ENCODE assay signal across 18 cellular contexts in the genomic region with DNA sequence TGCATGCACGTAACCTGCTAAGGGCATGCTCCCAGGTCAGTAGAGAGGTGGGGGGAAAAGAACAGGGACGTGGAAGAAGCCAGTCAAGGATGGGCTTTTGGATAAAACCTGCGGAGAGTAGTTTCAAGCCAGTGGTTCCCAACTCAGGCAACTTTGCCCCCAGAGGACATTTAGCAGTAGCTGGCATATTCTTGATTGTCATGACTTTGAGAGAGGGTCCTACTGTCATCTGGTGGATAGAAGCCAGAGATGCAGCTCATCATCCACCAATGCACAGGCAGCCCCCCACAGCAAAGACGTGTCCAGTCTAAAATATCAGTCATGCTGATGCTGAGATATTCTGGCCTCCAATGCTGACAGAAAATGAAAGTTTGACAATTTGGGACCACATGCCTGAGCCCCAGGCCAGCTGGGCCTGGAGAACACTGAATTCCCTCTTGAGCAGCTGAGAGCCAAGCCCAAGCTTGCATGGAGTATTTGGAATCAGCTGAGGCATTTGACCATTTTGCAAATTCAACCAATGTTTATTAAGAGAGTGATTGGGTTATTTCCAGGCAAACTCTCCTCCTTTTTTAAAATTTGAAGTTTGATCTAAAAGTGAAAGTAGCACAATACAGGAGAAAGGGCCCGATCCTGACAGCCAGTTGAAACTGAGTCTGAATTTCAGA.
DNase-seq lines count a peak whose midpoint lies in the region; ATAC-seq lines count a peak whose summit lies in the region.
"Had no signal": no experiment of that assay in that cellular context is flagged by ENCODE, and none has a peak within 500 bp of the region (broad histone marks: within the 10 kb centered on the region; RNA-seq: fewer than 3 reads in every experiment).

No MANE protein-coding gene starts in this region.

- H3K4me1 ChIP-seq in trophoblast cell (ENCODE audit: control insufficient read depth in 1 of 2, insufficient read depth in 2 of 2, low read length in 2 of 2) = peaks cover 11 to 16% of the 10 kb centered on the region in 2 experiments

- no peak overlapping the region for H2AK5ac ChIP-seq in trophoblast cell (ENCODE audit: low read length)

- no peaks in the 10 kb centered on the region for H3K27me3 ChIP-seq in trophoblast cell (ENCODE audit: insufficient read depth, low read length)
- H3K27me3 ChIP-seq: esophagus muscularis mucosa, transverse colon had no signal

- H3K9me3 Mint-ChIP-seq in activated T-helper 2 cell treated with anti-CD3 and anti-CD28 coated beads, Interferon-gamma antibody, Interleukin-2, Interleukin-4, amounts not matched to agents 10 μg/mL and 5 μg/mL and 100 μg/mL, durations not matched to agents 14 hours and 24 hours and 36 hours = no peaks in the 10 kb centered on the region
- H3K9me3 Mint-ChIP-seq: activated naive CD4-positive, alpha-beta T cell treated with anti-CD3 and anti-CD28 coated beads, Interleukin-2, amount 50 U/mL, for 72 hours; CD4-positive, alpha-beta T cell had no signal

- no peak overlapping the region for H4K8ac ChIP-seq in trophoblast cell (ENCODE audit: low read depth, low read length)

- peaks cover 4% of the 10 kb centered on the region for H3K27me3 Mint-ChIP-seq in activated T-helper 2 cell treated with anti-CD3 and anti-CD28 coated beads, Interferon-gamma antibody, Interleukin-2, Interleukin-4, amounts not matched to agents 10 μg/mL and 5 μg/mL and 100 μg/mL, durations not matched to agents 14 hours and 24 hours and 36 hours (ENCODE audit: low read depth)

- H4K12ac ChIP-seq in trophoblast cell (ENCODE audit: low read depth, low read length) = no peak overlapping the region

- peak overlapping the region; percentile 52 for H2BK12ac ChIP-seq in trophoblast cell (ENCODE audit: low read length)

- H2AFZ ChIP-seq in trophoblast cell (ENCODE audit: insufficient read depth, low read length, poor library complexity) = no peak overlapping the region

- peak overlapping the region; percentile 45 for H3K14ac ChIP-seq in trophoblast cell (ENCODE audit: low read length)

- no peaks in the 10 kb centered on the region for H3K79me1 ChIP-seq in trophoblast cell (ENCODE audit: low read length)

- H3K36me3 ChIP-seq in trophoblast cell (ENCODE audit: control insufficient read depth in 1 of 2, insufficient read depth in 2 of 2, low read length in 2 of 2) = no peaks in the 10 kb centered on the region
- H3K36me3 ChIP-seq: esophagus muscularis mucosa, transverse colon had no signal

- no peaks in the 10 kb centered on the region for H3K79me2 ChIP-seq in trophoblast cell (ENCODE audit: control insufficient read depth, insufficient read depth, low read length, poor library complexity)

- WGBS in trophoblast cell (ENCODE audit: extremely low coverage, insufficient coverage, insufficient read length) = no CpG with 5 or more reads among the region's 5 CpGs

- H3K36me3 Mint-ChIP-seq in activated T-helper 2 cell treated with anti-CD3 and anti-CD28 coated beads, Interferon-gamma antibody, Interleukin-2, Interleukin-4, amounts not matched to agents 10 μg/mL and 5 μg/mL and 100 μg/mL, durations not matched to agents 14 hours and 24 hours and 36 hours (ENCODE audit: low read depth) = no peaks in the 10 kb centered on the region
- H3K36me3 Mint-ChIP-seq: activated naive CD4-positive, alpha-beta T cell treated with anti-CD3 and anti-CD28 coated beads, Interleukin-2, amount 50 U/mL, for 72 hours had no signal

- H4K91ac ChIP-seq in trophoblast cell (ENCODE audit: low read depth, low read length) = peak overlapping the region; percentile 19

- intact Hi-C loops in left ventricle myocardium superior (cut with micrococcal nuclease) = no loop called here
- intact Hi-C loops in activated T-helper 2 cell treated with anti-CD3 and anti-CD28 coated beads, Interferon-gamma antibody, Interleukin-2, Interleukin-4, amounts not matched to agents 10 μg/mL and 5 μg/mL and 100 μg/mL, durations not matched to agents 14 hours and 24 hours and 36 hours (cut with micrococcal nuclease) = no loop called here

- H3K18ac ChIP-seq in trophoblast cell (ENCODE audit: low read length) = no peak overlapping the region

- no peaks in the 10 kb centered on the region for H3K4me1 Mint-ChIP-seq in activated T-helper 2 cell treated with anti-CD3 and anti-CD28 coated beads, Interferon-gamma antibody, Interleukin-2, Interleukin-4, amounts not matched to agents 10 μg/mL and 5 μg/mL and 100 μg/mL, durations not matched to agents 14 hours and 24 hours and 36 hours (ENCODE audit: low read depth)

- no peak overlapping the region for H3K4me3 ChIP-seq in trophoblast cell (ENCODE audit: low read depth, low read length)
- H3K4me3 ChIP-seq: esophagus muscularis mucosa, skin epidermis, transverse colon had no signal

- H3K9ac ChIP-seq in trophoblast cell (ENCODE audit: low read length) = no peak overlapping the region

- H2BK5ac ChIP-seq in trophoblast cell (ENCODE audit: low read depth, low read length, poor library complexity) = no peak overlapping the region

- H3K23ac ChIP-seq in trophoblast cell (ENCODE audit: low read length) = no peak overlapping the region

- DNase-seq in DMS 273 (lab: John Stamatoyannopoulos, UW; ENCODE audit: unreplicated experiment) (peak; percentile 55), DMS 273 treated with DMSO at 0.1 percent for 48 hours (lab: John Stamatoyannopoulos, UW) (no peak), NCI-H1694 treated with DMSO at 0.1 percent for 48 hours (lab: John Stamatoyannopoulos, UW) (peak; percentile 15), left ventricle myocardium superior (no peak), trophoblast cell (no peak), SHP77 (lab: John Stamatoyannopoulos, UW) (no peak)
- no peak for DNase-seq in activated T-helper 2 cell treated with anti-CD3 and anti-CD28 coated beads, Interferon-gamma antibody, Interleukin-2, Interleukin-4, amounts not matched to agents 10 μg/mL and 5 μg/mL and 100 μg/mL, durations not matched to agents 14 hours and 24 hours and 36 hours (ENCODE audit: low spot score)
- no peak for DNase-seq in activated CD4-positive, CD25-positive, alpha-beta regulatory T cell treated with anti-CD3 and anti-CD28 coated beads, Interleukin-2, amount 50 U/mL, for 72 hours
- DNase-seq: activated T-cell treated with anti-CD3 and anti-CD28 coated beads for 4 hours; CD4-positive, alpha-beta T cell; glutamatergic neuron; GOT3; NCI-H510A; transverse colon had no signal

- peak; percentile 30 for ATAC-seq in left ventricle myocardium superior
- ATAC-seq: activated naive CD4-positive, alpha-beta T cell treated with anti-CD3 and anti-CD28 coated beads, Interleukin-2, amount 50 U/mL, for 72 hours had no signal

- no peak overlapping the region for H3K27ac ChIP-seq in trophoblast cell (ENCODE audit: low read depth, low read length)
- H3K27ac ChIP-seq: 22Rv1, esophagus muscularis mucosa, transverse colon had no signal

- no peak overlapping the region for H3K4me3 Mint-ChIP-seq in activated T-helper 2 cell treated with anti-CD3 and anti-CD28 coated beads, Interferon-gamma antibody, Interleukin-2, Interleukin-4, amounts not matched to agents 10 μg/mL and 5 μg/mL and 100 μg/mL, durations not matched to agents 14 hours and 24 hours and 36 hours (ENCODE audit: low read depth)
- H3K4me3 Mint-ChIP-seq: CD4-positive, alpha-beta T cell had no signal

- no peak overlapping the region for H3K4ac ChIP-seq in trophoblast cell (ENCODE audit: low read depth, low read length)

- no peak overlapping the region for H3K4me2 ChIP-seq in trophoblast cell (ENCODE audit: low read length)

- H2BK120ac ChIP-seq in trophoblast cell (ENCODE audit: insufficient read depth, low read length, poor library complexity) = no peak overlapping the region

- no peaks in the 10 kb centered on the region for H3K9me3 ChIP-seq in trophoblast cell (ENCODE audit: insufficient read depth, low read depth, low read length)
- H3K9me3 ChIP-seq: esophagus muscularis mucosa, transverse colon had no signal

- H3K27ac Mint-ChIP-seq in activated T-helper 2 cell treated with anti-CD3 and anti-CD28 coated beads, Interferon-gamma antibody, Interleukin-2, Interleukin-4, amounts not matched to agents 10 μg/mL and 5 μg/mL and 100 μg/mL, durations not matched to agents 14 hours and 24 hours and 36 hours = no peak overlapping the region
- H3K27ac Mint-ChIP-seq: activated naive CD4-positive, alpha-beta T cell treated with anti-CD3 and anti-CD28 coated beads, Interleukin-2, amount 50 U/mL, for 72 hours; CD4-positive, alpha-beta T cell had no signal

Comparison
In these comparisons a context has a peak if more than half of its experiments do, and no peak if none do; other contexts are left out.
1. DNase-seq: peak in DMS 273 (single experiment) and NCI-H1694 treated with DMSO at 0.1 percent for 48 hours (single experiment); none in DMS 273 treated with DMSO at 0.1 percent for 48 hours (single experiment), left ventricle myocardium superior (single experiment), trophoblast cell (0 of 2), activated T-helper 2 cell treated with anti-CD3 and anti-CD28 coated beads, Interferon-gamma antibody, Interleukin-2, Interleukin-4, amounts not matched to agents 10 μg/mL and 5 μg/mL and 100 μg/mL, durations not matched to agents 14 hours and 24 hours and 36 hours (single experiment), activated CD4-positive, CD25-positive, alpha-beta regulatory T cell treated with anti-CD3 and anti-CD28 coated beads, Interleukin-2, amount 50 U/mL, for 72 hours (single experiment) and SHP77 (0 of 2).